ENCODE assay signal across 1 cellular context in the genomic region with DNA sequence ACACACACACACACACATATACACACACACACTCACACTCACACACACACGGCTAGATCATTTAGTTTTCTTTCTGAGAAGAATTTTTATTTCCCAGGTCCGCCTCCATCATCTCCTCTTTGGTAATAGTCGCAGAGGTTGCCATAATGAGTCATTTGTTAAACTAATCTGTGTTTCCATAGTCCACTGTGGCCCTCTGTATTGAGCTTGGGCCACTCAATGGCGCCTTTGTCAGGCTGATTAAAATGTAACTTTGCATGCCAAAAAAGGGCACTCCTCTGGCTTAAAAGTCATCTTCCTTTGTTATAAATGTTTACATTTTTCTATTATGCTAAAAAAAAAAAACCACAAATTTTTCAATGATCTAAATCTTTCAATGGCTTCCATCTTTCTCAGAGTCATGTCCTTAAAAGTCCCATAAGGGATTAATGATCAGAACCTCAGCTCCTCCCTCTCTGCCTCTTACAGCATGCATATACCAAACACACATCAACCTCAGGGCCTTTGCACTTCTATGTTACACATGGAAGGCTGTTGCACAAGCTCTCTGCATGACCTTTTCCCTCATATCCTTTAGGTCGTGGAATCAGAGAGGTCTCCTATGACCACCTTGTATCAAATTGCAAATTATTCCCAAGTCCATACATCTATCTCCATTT.
TF ChIP-seq lines count a peak whose summit lies in the region.

No MANE protein-coding gene starts in this region.

TF ChIP-seq in HepG2, 621 proteins besides CTCF, POLR2A, EP300 and RAD21 (continued from another document and continues in another):
- TF ChIP-seq, protein P1, sequence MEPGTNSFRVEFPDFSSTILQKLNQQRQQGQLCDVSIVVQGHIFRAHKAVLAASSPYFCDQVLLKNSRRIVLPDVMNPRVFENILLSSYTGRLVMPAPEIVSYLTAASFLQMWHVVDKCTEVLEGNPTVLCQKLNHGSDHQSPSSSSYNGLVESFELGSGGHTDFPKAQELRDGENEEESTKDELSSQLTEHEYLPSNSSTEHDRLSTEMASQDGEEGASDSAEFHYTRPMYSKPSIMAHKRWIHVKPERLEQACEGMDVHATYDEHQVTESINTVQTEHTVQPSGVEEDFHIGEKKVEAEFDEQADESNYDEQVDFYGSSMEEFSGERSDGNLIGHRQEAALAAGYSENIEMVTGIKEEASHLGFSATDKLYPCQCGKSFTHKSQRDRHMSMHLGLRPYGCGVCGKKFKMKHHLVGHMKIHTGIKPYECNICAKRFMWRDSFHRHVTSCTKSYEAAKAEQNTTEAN (CRISPR knock-in tag; conservative IDR thresholded peaks at IDR 0.05), result peak; percentile 45
- no peak for TF ChIP-seq NKX3-1 (CRISPR knock-in tag; IDR thresholded peaks at IDR 0.05)
- TF ChIP-seq FOXA1 (IDR thresholded peaks at IDR 0.05), result no peak
- peak; percentile 50 for TF ChIP-seq FOXA1 (CRISPR knock-in tag; IDR thresholded peaks at IDR 0.05)
- no peak for TF ChIP-seq ZNF124 (CRISPR knock-in tag; IDR thresholded peaks at IDR 0.05)
- TF ChIP-seq ZNF468 (CRISPR knock-in tag; IDR thresholded peaks at IDR 0.05), result no peak
- TF ChIP-seq, protein P2, sequence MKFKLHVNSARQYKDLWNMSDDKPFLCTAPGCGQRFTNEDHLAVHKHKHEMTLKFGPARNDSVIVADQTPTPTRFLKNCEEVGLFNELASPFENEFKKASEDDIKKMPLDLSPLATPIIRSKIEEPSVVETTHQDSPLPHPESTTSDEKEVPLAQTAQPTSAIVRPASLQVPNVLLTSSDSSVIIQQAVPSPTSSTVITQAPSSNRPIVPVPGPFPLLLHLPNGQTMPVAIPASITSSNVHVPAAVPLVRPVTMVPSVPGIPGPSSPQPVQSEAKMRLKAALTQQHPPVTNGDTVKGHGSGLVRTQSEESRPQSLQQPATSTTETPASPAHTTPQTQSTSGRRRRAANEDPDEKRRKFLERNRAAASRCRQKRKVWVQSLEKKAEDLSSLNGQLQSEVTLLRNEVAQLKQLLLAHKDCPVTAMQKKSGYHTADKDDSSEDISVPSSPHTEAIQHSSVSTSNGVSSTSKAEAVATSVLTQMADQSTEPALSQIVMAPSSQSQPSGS (CRISPR knock-in tag; IDR thresholded peaks at IDR 0.05), result 0 out of 2 replicates have a peak, but pooled peaks have one; percentile 35
- TF ChIP-seq IKZF4 (CRISPR knock-in tag; IDR thresholded peaks at IDR 0.05; ENCODE audit: borderline replicate concordance, low read depth, not compliant biosample characterization), result no peak
- TF ChIP-seq EHMT2 (IDR thresholded peaks at IDR 0.05; ENCODE audit: borderline replicate concordance, low read depth, low read length), result peak; percentile 81
- TF ChIP-seq, protein P3, sequence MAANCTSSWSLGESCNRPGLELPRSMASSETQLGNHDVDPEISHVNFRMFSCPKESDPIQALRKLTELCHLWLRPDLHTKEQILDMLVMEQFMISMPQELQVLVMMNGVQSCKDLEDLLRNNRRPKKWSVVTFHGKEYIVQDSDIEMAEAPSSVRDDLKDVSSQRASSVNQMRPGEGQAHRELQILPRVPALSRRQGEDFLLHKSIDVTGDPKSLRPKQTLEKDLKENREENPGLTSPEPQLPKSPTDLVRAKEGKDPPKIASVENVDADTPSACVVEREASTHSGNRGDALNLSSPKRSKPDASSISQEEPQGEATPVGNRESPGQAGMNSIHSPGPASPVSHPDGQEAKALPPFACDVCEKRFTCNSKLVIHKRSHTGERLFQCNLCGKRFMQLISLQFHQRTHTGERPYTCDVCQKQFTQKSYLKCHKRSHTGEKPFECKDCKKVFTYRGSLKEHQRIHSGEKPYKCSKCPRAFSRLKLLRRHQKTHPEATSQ (CRISPR knock-in tag; IDR thresholded peaks at IDR 0.05; ENCODE audit: borderline replicate concordance), result no peak
- TF ChIP-seq, protein P4, sequence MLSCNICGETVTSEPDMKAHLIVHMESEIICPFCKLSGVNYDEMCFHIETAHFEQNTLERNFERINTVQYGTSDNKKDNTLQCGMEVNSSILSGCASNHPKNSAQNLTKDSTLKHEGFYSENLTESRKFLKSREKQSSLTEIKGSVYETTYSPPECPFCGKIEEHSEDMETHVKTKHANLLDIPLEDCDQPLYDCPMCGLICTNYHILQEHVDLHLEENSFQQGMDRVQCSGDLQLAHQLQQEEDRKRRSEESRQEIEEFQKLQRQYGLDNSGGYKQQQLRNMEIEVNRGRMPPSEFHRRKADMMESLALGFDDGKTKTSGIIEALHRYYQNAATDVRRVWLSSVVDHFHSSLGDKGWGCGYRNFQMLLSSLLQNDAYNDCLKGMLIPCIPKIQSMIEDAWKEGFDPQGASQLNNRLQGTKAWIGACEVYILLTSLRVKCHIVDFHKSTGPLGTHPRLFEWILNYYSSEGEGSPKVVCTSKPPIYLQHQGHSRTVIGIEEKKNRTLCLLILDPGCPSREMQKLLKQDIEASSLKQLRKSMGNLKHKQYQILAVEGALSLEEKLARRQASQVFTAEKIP (CRISPR knock-in tag; IDR thresholded peaks at IDR 0.05; ENCODE audit: borderline replicate concordance), result no peak
- TF ChIP-seq HMG20B (CRISPR knock-in tag; conservative IDR thresholded peaks at IDR 0.05), result 0 out of 2 replicates have a peak, but pooled peaks have one; percentile 10
- TF ChIP-seq MXD4 (CRISPR knock-in tag; IDR thresholded peaks at IDR 0.05), result no peak
- TF ChIP-seq DMAP1 (CRISPR knock-in tag; IDR thresholded peaks at IDR 0.05), result 0 out of 2 replicates have a peak, but pooled peaks have one; percentile 22
- TF ChIP-seq ZNF251 (CRISPR knock-in tag; IDR thresholded peaks at IDR 0.05), result no peak
- TF ChIP-seq, protein P5, sequence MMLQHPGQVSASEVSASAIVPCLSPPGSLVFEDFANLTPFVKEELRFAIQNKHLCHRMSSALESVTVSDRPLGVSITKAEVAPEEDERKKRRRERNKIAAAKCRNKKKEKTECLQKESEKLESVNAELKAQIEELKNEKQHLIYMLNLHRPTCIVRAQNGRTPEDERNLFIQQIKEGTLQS (CRISPR knock-in tag; IDR thresholded peaks at IDR 0.05), result 0 out of 2 replicates have a peak, but pooled peaks have one; percentile 28
- TF ChIP-seq, protein P6, sequence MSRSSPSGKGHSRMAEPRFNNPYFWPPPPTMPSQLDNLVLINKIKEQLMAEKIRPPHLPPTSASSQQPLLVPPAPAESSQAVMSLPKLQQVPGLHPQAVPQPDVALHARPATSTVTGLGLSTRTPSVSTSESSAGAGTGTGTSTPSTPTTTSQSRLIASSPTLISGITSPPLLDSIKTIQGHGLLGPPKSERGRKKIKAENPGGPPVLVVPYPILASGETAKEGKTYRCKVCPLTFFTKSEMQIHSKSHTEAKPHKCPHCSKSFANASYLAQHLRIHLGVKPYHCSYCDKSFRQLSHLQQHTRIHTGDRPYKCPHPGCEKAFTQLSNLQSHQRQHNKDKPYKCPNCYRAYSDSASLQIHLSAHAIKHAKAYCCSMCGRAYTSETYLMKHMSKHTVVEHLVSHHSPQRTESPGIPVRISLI (CRISPR knock-in tag; IDR thresholded peaks at IDR 0.05; ENCODE audit: borderline replicate concordance), result peak; percentile 78; the same call in 1 of the 2 replicates
- no peak for TF ChIP-seq YEATS4 (CRISPR knock-in tag; IDR thresholded peaks at IDR 0.05; ENCODE audit: borderline replicate concordance)
- no peak for TF ChIP-seq HDAC1 (CRISPR knock-in tag; IDR thresholded peaks at IDR 0.05)
- no peak for TF ChIP-seq RBFOX2 (IDR thresholded peaks at IDR 0.05; ENCODE audit: low read depth, low read length)
- TF ChIP-seq ZNF788 (CRISPR knock-in tag; IDR thresholded peaks at IDR 0.05; ENCODE audit: borderline replicate concordance), result no peak
- TF ChIP-seq RELA (CRISPR knock-in tag; IDR thresholded peaks at IDR 0.05), result no peak
- no peak for TF ChIP-seq KLF9 (CRISPR knock-in tag; IDR thresholded peaks at IDR 0.05; ENCODE audit: low read depth)
- TF ChIP-seq ZNF749 (CRISPR knock-in tag; IDR thresholded peaks at IDR 0.05; ENCODE audit: borderline replicate concordance), result no peak
- TF ChIP-seq, protein P7, sequence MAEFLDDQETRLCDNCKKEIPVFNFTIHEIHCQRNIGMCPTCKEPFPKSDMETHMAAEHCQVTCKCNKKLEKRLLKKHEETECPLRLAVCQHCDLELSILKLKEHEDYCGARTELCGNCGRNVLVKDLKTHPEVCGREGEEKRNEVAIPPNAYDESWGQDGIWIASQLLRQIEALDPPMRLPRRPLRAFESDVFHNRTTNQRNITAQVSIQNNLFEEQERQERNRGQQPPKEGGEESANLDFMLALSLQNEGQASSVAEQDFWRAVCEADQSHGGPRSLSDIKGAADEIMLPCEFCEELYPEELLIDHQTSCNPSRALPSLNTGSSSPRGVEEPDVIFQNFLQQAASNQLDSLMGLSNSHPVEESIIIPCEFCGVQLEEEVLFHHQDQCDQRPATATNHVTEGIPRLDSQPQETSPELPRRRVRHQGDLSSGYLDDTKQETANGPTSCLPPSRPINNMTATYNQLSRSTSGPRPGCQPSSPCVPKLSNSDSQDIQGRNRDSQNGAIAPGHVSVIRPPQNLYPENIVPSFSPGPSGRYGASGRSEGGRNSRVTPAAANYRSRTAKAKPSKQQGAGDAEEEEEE (CRISPR knock-in tag; IDR thresholded peaks at IDR 0.05; ENCODE audit: borderline replicate concordance), result no peak
- TF ChIP-seq SMAD3 (CRISPR knock-in tag; IDR thresholded peaks at IDR 0.05), result 0 out of 2 replicates have a peak, but pooled peaks have one; percentile 31
- peak; percentile 32; the same call in 1 of the 2 replicates for TF ChIP-seq ETV5 (CRISPR knock-in tag; IDR thresholded peaks at IDR 0.05; ENCODE audit: borderline replicate concordance)
- TF ChIP-seq, protein P8, sequence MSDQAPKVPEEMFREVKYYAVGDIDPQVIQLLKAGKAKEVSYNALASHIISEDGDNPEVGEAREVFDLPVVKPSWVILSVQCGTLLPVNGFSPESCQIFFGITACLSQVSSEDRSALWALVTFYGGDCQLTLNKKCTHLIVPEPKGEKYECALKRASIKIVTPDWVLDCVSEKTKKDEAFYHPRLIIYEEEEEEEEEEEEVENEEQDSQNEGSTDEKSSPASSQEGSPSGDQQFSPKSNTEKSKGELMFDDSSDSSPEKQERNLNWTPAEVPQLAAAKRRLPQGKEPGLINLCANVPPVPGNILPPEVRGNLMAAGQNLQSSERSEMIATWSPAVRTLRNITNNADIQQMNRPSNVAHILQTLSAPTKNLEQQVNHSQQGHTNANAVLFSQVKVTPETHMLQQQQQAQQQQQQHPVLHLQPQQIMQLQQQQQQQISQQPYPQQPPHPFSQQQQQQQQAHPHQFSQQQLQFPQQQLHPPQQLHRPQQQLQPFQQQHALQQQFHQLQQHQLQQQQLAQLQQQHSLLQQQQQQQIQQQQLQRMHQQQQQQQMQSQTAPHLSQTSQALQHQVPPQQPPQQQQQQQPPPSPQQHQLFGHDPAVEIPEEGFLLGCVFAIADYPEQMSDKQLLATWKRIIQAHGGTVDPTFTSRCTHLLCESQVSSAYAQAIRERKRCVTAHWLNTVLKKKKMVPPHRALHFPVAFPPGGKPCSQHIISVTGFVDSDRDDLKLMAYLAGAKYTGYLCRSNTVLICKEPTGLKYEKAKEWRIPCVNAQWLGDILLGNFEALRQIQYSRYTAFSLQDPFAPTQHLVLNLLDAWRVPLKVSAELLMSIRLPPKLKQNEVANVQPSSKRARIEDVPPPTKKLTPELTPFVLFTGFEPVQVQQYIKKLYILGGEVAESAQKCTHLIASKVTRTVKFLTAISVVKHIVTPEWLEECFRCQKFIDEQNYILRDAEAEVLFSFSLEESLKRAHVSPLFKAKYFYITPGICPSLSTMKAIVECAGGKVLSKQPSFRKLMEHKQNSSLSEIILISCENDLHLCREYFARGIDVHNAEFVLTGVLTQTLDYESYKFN (CRISPR knock-in tag; conservative IDR thresholded peaks at IDR 0.05), result peak; percentile 78
- peak; percentile 66; the same call in 1 of the 2 replicates for TF ChIP-seq HMG20A (CRISPR knock-in tag; IDR thresholded peaks at IDR 0.05; ENCODE audit: borderline replicate concordance)
- TF ChIP-seq JDP2 (CRISPR knock-in tag; IDR thresholded peaks at IDR 0.05; ENCODE audit: borderline replicate concordance), result no peak
- no peak for TF ChIP-seq SP2 (CRISPR knock-in tag; IDR thresholded peaks at IDR 0.05)
- TF ChIP-seq HCFC1 (IDR thresholded peaks at IDR 0.05; ENCODE audit: low read depth, low read length), result no peak
- TF ChIP-seq, protein P9, sequence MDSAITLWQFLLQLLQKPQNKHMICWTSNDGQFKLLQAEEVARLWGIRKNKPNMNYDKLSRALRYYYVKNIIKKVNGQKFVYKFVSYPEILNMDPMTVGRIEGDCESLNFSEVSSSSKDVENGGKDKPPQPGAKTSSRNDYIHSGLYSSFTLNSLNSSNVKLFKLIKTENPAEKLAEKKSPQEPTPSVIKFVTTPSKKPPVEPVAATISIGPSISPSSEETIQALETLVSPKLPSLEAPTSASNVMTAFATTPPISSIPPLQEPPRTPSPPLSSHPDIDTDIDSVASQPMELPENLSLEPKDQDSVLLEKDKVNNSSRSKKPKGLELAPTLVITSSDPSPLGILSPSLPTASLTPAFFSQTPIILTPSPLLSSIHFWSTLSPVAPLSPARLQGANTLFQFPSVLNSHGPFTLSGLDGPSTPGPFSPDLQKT (CRISPR knock-in tag; IDR thresholded peaks at IDR 0.05; ENCODE audit: borderline replicate concordance), result no peak
- 0 out of 2 replicates have a peak, but pooled peaks have one; percentile 25 for TF ChIP-seq MIXL1 (CRISPR knock-in tag; IDR thresholded peaks at IDR 0.05)
- peak; percentile 97 for TF ChIP-seq SRF (IDR thresholded peaks at IDR 0.05; ENCODE audit: low read depth, low read length)
- TF ChIP-seq, protein P10, sequence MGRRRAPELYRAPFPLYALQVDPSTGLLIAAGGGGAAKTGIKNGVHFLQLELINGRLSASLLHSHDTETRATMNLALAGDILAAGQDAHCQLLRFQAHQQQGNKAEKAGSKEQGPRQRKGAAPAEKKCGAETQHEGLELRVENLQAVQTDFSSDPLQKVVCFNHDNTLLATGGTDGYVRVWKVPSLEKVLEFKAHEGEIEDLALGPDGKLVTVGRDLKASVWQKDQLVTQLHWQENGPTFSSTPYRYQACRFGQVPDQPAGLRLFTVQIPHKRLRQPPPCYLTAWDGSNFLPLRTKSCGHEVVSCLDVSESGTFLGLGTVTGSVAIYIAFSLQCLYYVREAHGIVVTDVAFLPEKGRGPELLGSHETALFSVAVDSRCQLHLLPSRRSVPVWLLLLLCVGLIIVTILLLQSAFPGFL (CRISPR knock-in tag; IDR thresholded peaks at IDR 0.05), result no peak
- TF ChIP-seq SUZ12 (IDR thresholded peaks at IDR 0.05; ENCODE audit: low read depth, low read length), result no peak
- TF ChIP-seq STAT5B (CRISPR knock-in tag; IDR thresholded peaks at IDR 0.05), result 0 out of 2 replicates have a peak, but pooled peaks have one; percentile 41
- no peak for TF ChIP-seq HES4 (CRISPR knock-in tag; IDR thresholded peaks at IDR 0.05; ENCODE audit: borderline replicate concordance)
- TF ChIP-seq HHEX (CRISPR knock-in tag; IDR thresholded peaks at IDR 0.05), result no peak
- TF ChIP-seq ZKSCAN1 (IDR thresholded peaks at IDR 0.05; ENCODE audit: low read length), result no peak
- no peak for TF ChIP-seq AKAP8 (CRISPR knock-in tag; IDR thresholded peaks at IDR 0.05)
- TF ChIP-seq ZNF317 (CRISPR knock-in tag; IDR thresholded peaks at IDR 0.05), result peak; percentile 85; the same call in 1 of the 2 replicates
- TF ChIP-seq, protein P11, sequence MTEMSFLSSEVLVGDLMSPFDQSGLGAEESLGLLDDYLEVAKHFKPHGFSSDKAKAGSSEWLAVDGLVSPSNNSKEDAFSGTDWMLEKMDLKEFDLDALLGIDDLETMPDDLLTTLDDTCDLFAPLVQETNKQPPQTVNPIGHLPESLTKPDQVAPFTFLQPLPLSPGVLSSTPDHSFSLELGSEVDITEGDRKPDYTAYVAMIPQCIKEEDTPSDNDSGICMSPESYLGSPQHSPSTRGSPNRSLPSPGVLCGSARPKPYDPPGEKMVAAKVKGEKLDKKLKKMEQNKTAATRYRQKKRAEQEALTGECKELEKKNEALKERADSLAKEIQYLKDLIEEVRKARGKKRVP (CRISPR knock-in tag; IDR thresholded peaks at IDR 0.05), result peak in 1 of 2 experiments; percentile 61; a peak in 2 of 4 replicates
